ENCODE assay signal across 15 cellular contexts in the genomic region with DNA sequence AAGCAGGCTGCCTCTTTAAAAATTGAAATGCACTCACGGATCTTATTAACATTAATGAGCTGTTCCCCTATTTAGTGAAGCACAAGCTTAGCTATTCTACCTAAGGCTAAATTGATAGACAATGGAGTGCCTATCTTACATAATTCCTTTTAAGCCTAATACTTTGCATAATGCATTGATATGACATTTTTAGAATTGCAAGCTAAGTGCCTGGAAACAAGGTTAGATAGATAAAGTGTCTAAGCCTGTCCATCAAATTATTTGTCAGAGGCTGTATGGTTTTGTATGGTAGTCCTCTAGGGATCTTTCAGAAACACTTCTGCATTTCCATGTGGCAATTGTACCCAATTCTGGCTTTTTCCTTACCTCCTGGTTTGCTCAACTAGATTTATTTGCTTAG. TPM values are rescaled to one million over a fixed set of nuclear protein-coding genes. Genes with fewer than 3 reads are reported as not detected.
DNase-seq lines count a peak whose midpoint lies in the region; ATAC-seq and TF ChIP-seq lines count a peak whose summit lies in the region.
"Had no signal": no experiment of that assay in that cellular context is flagged by ENCODE, and none has a peak within 500 bp of the region (broad histone marks: within the 10 kb centered on the region; RNA-seq: fewer than 3 reads in every experiment).

No MANE protein-coding gene starts in this region.

- whole genome bisulfite sequencing in thyroid gland, 2 donors, result 93 to 95% methylated on average over 1 of the region's 1 CpG

- TF ChIP-seq CTCF in left ventricle myocardium inferior (IDR thresholded peaks at IDR 0.05; ENCODE audit: borderline replicate concordance), result no peak
- no peak for TF ChIP-seq CTCF in thyroid gland (IDR thresholded peaks at IDR 0.05)

- DNase-seq in left ventricle myocardium inferior (no peak), left ventricle myocardium superior (no peak), NCI-H526 (lab: John Stamatoyannopoulos, UW) (peak; percentile 2 to 23), LoVo (ENCODE audit: low spot score) (no peak), thyroid gland (no peak)
- no peak for DNase-seq in stimulated activated naive CD4-positive, alpha-beta T cell (lab: John Stamatoyannopoulos, UW)
- DNase-seq: 8988T; C1 segment of cervical spinal cord; Caco-2; CD4-positive, CD25-positive, alpha-beta regulatory T cell; CD8-positive, alpha-beta memory T cell; H9; IMR-90 had no signal

- H3K9me3 ChIP-seq in left ventricle myocardium inferior (replicated peaks) (no peaks in the 10 kb centered on the region), thyroid gland (no peaks in the 10 kb centered on the region)
- H3K9me3 ChIP-seq: Caco-2 had no signal

- intact Hi-C loops in left ventricle myocardium inferior (cut with micrococcal nuclease), result no loop called here
- intact Hi-C loops in left ventricle myocardium superior (cut with micrococcal nuclease), result no loop called here
- intact Hi-C loops in thyroid gland (cut with DNase I), result no loop called here

- H3K36me3 ChIP-seq in left ventricle myocardium inferior (peaks cover 95% of the 10 kb centered on the region), thyroid gland (peaks cover 47 to 50% of the 10 kb centered on the region in 2 donors)

- H3K4me1 ChIP-seq in left ventricle myocardium inferior (peaks cover 10% of the 10 kb centered on the region), thyroid gland (no peaks in the 10 kb centered on the region)
- H3K4me1 ChIP-seq: Caco-2 had no signal

- H3K27ac ChIP-seq in left ventricle myocardium inferior (replicated peaks) (peak overlapping the region; percentile 22), thyroid gland (no peak overlapping the region)

- no peak for TF ChIP-seq POLR2A in thyroid gland (IDR thresholded peaks at IDR 0.05)

- no peaks in the 10 kb centered on the region for H3K27me3 ChIP-seq in left ventricle myocardium inferior (ENCODE audit: low read depth)
- H3K27me3 ChIP-seq in thyroid gland, result no peaks in the 10 kb centered on the region

- H3K4me3 ChIP-seq in left ventricle myocardium inferior (no peak overlapping the region), thyroid gland (replicated peaks in 1 of 3) (no peak overlapping the region)

- ATAC-seq in left ventricle myocardium superior (no peak), SK-N-SH treated with all-trans-retinoic acid at 6 μM for 48 hours (no peak; the same call in 2 of the 3 replicates), HG02870 (IDR thresholded peaks at IDR 0.05; ENCODE audit: unreplicated experiment) (no peak)

TF ChIP-seq in SK-N-SH treated with all-trans-retinoic acid at 6 μM for 48 hours, 23 proteins besides CTCF, POLR2A, EP300 and RAD21:
- TF ChIP-seq, protein P1, sequence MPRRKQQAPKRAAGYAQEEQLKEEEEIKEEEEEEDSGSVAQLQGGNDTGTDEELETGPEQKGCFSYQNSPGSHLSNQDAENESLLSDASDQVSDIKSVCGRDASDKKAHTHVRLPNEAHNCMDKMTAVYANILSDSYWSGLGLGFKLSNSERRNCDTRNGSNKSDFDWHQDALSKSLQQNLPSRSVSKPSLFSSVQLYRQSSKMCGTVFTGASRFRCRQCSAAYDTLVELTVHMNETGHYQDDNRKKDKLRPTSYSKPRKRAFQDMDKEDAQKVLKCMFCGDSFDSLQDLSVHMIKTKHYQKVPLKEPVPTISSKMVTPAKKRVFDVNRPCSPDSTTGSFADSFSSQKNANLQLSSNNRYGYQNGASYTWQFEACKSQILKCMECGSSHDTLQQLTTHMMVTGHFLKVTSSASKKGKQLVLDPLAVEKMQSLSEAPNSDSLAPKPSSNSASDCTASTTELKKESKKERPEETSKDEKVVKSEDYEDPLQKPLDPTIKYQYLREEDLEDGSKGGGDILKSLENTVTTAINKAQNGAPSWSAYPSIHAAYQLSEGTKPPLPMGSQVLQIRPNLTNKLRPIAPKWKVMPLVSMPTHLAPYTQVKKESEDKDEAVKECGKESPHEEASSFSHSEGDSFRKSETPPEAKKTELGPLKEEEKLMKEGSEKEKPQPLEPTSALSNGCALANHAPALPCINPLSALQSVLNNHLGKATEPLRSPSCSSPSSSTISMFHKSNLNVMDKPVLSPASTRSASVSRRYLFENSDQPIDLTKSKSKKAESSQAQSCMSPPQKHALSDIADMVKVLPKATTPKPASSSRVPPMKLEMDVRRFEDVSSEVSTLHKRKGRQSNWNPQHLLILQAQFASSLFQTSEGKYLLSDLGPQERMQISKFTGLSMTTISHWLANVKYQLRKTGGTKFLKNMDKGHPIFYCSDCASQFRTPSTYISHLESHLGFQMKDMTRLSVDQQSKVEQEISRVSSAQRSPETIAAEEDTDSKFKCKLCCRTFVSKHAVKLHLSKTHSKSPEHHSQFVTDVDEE (CRISPR knock-in tag; IDR thresholded peaks at IDR 0.05), result peak; percentile 92
- TF ChIP-seq GLIS3 (CRISPR knock-in tag; IDR thresholded peaks at IDR 0.05) (no peak), ISL1 (CRISPR knock-in tag; IDR thresholded peaks at IDR 0.05) (peak; percentile 96), ARNTL (CRISPR knock-in tag; IDR thresholded peaks at IDR 0.05; ENCODE audit: borderline replicate concordance, low read depth) (no peak), ZFP3 (CRISPR knock-in tag; IDR thresholded peaks at IDR 0.05) (no peak), CSDC2 (CRISPR knock-in tag; IDR thresholded peaks at IDR 0.05) (no peak), PPARA (CRISPR knock-in tag; IDR thresholded peaks at IDR 0.05; ENCODE audit: borderline replicate concordance) (no peak), OSR1 (CRISPR knock-in tag; IDR thresholded peaks at IDR 0.05) (no peak)
- TF ChIP-seq, protein P2, sequence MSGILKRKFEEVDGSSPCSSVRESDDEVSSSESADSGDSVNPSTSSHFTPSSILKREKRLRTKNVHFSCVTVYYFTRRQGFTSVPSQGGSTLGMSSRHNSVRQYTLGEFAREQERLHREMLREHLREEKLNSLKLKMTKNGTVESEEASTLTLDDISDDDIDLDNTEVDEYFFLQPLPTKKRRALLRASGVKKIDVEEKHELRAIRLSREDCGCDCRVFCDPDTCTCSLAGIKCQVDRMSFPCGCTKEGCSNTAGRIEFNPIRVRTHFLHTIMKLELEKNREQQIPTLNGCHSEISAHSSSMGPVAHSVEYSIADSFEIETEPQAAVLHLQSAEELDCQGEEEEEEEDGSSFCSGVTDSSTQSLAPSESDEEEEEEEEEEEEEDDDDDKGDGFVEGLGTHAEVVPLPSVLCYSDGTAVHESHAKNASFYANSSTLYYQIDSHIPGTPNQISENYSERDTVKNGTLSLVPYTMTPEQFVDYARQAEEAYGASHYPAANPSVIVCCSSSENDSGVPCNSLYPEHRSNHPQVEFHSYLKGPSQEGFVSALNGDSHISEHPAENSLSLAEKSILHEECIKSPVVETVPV (CRISPR knock-in tag; IDR thresholded peaks at IDR 0.05), result 0 out of 2 replicates have a peak, but pooled peaks have one; percentile 44

RNA-seq across cellular contexts. Expression of a gene that starts 29.2 kb away (rescaled TPM):
- total RNA-seq in left ventricle myocardium inferior, result 2.5 TPM
- 3.2 TPM for total RNA-seq in left ventricle myocardium superior
- 10 to 100 TPM in 1 of 4 donors, 1 to 10 TPM in 3; 3.6 to 12.9 (median 5.4) TPM for total RNA-seq in thyroid gland

Comparison
In these comparisons a context has a peak if more than half of its experiments do, and no peak if none do; other contexts are left out.
1. DNase-seq: peak in NCI-H526 (2 of 2); none in left ventricle myocardium inferior (single experiment), left ventricle myocardium superior (single experiment), LoVo (single experiment), thyroid gland (0 of 2) and stimulated activated naive CD4-positive, alpha-beta T cell (0 of 6).